In genomic region chr19:48635263-48635965, GRCh38 we compare ENCODE assay signal across 8 cellular contexts. TPM values are rescaled to one million over a fixed set of nuclear protein-coding genes. Genes with fewer than 3 reads are reported as not detected.
DNase-seq lines count a peak whose midpoint lies in the region; ATAC-seq and TF ChIP-seq lines count a peak whose summit lies in the region.

No MANE protein-coding gene starts in this region.

- H3K27me3 Mint-ChIP-seq in activated naive CD8-positive, alpha-beta T cell: no peaks in the 10 kb centered on the region

- H3K4me1 ChIP-seq in left ventricle myocardium inferior (peaks cover 75% of the 10 kb centered on the region), psoas muscle (peaks cover 50% of the 10 kb centered on the region)

- H3K27me3 ChIP-seq in HL-60 (ENCODE audit: insufficient read depth, poor library complexity, severe bottlenecking) (no peaks in the 10 kb centered on the region), left ventricle myocardium inferior (ENCODE audit: low read depth) (no peaks in the 10 kb centered on the region), psoas muscle (ENCODE audit: insufficient read depth in 3 of 3, low read length in 2 of 3) (no peaks in the 10 kb centered on the region)

- H3K9me3 ChIP-seq in SK-N-MC (ENCODE audit: low read depth, low read length) (no peaks in the 10 kb centered on the region), left ventricle myocardium inferior (replicated peaks) (no peaks in the 10 kb centered on the region), psoas muscle (no peaks in the 10 kb centered on the region)

- intact Hi-C loops in left ventricle myocardium inferior (cut with micrococcal nuclease) (no loop called here), psoas muscle (cut with DNase I) (loop anchor here in 1 of 2 donors (10.0 kb wide), 1 partner anchor 329 kb away; the partner anchor contains the start of gene FTL)

- peaks cover 5% of the 10 kb centered on the region; the same call in 1 of the 2 replicates for H3K36me3 ChIP-seq in SK-N-MC (ENCODE audit: insufficient read depth, low read length)
- H3K36me3 ChIP-seq in left ventricle myocardium inferior: peaks cover 12% of the 10 kb centered on the region
- peaks cover 0 to 6% of the 10 kb centered on the region in 2 donors for H3K36me3 ChIP-seq in psoas muscle (ENCODE audit: insufficient read depth in 1 of 2, low read depth in 1 of 2)

- no peaks in the 10 kb centered on the region for H3K36me3 Mint-ChIP-seq in activated naive CD8-positive, alpha-beta T cell

- 0 to 1% (median 1%) methylated on average over 28 to 67 of the region's 67 CpGs for WGBS in psoas muscle, 3 donors

- ATAC-seq in psoas muscle (peak; percentile 57 to 61 (median 59)), GM19351 (IDR thresholded peaks at IDR 0.05; ENCODE audit: unreplicated experiment) (no peak), GM21390 (IDR thresholded peaks at IDR 0.05; ENCODE audit: unreplicated experiment) (no peak)

- no peaks in the 10 kb centered on the region for H3K9me3 Mint-ChIP-seq in activated naive CD8-positive, alpha-beta T cell (ENCODE audit: low read depth)

- H3K27ac ChIP-seq in HL-60 (replicated peaks) (peak overlapping the region; percentile 96), SK-N-MC (peak overlapping the region; percentile 97), left ventricle myocardium inferior (replicated peaks) (peak overlapping the region; percentile 98), psoas muscle (peak overlapping the region; percentile 97)

- H3K27ac Mint-ChIP-seq in activated naive CD8-positive, alpha-beta T cell: peak overlapping the region; percentile 87

- TF ChIP-seq CTCF in HL-60 (IDR thresholded peaks at IDR 0.05; ENCODE audit: insufficient read depth, low read length) (no peak), left ventricle myocardium inferior (IDR thresholded peaks at IDR 0.05; ENCODE audit: borderline replicate concordance) (no peak), psoas muscle (IDR thresholded peaks at IDR 0.05) (no peak)

- peaks cover 59% of the 10 kb centered on the region for H3K4me1 Mint-ChIP-seq in activated naive CD8-positive, alpha-beta T cell (ENCODE audit: low read depth)

- DNase-seq in COLO668 (lab: John Stamatoyannopoulos, UW; ENCODE audit: unreplicated experiment): peak; percentile 83
- DNase-seq in HL-60 (ENCODE audit: low read depth in 1 of 2, low spot score in 1 of 2): peak in 1 of 2 experiments; percentile 58
- DNase-seq in SK-N-MC (ENCODE audit: low read depth, low spot score): no peak
- peak; percentile 77 for DNase-seq in left ventricle myocardium inferior
- DNase-seq in psoas muscle: peak; percentile 80 to 88

- peak overlapping the region; percentile 97 for H3K4me3 Mint-ChIP-seq in activated naive CD8-positive, alpha-beta T cell

- peak overlapping the region; percentile 80 for H3K9ac ChIP-seq in SK-N-MC (ENCODE audit: insufficient read length)

- H3K4me3 ChIP-seq in HL-60 (replicated peaks; ENCODE audit: insufficient read depth, low read length) (peak overlapping the region; percentile 87), SK-N-MC (peak overlapping the region; percentile 88), left ventricle myocardium inferior (peak overlapping the region; percentile 81), psoas muscle (peak overlapping the region; percentile 87)

RNA-seq across cellular contexts. Expression of gene DBP, which starts 1.8 kb away (rescaled TPM):
- 7.9 TPM for total RNA-seq in left ventricle myocardium inferior
- 10 to 100 TPM in 1 of 4 donors, 1 to 10 TPM in 3; 3.6 to 14.5 (median 6.5) TPM for total RNA-seq in psoas muscle
- polyA plus RNA-seq in psoas muscle: 1 to 10 TPM; 2.8 to 7.0 (median 3.2) TPM

RNA-seq across cellular contexts. Expression of gene CA11, which starts 10.6 kb away (rescaled TPM):
- 4.5 TPM for total RNA-seq in left ventricle myocardium inferior
- total RNA-seq in psoas muscle: 1 to 10 TPM; 4.1 to 8.8 (median 6.4) TPM
- polyA plus RNA-seq in psoas muscle: 10 to 100 TPM in 1 of 3 donors, 1 to 10 TPM in 2; 2.3 to 10.6 (median 9.2) TPM

RNA-seq across cellular contexts. Expression of gene SPHK2, which starts 16.1 kb away (rescaled TPM):
- total RNA-seq in left ventricle myocardium inferior (8.0 TPM), psoas muscle (10 to 100 TPM in 2 of 4 donors, 1 to 10 TPM in 2; 4.1 to 12.8 (median 8.8) TPM)
- polyA plus RNA-seq in psoas muscle: 1 to 10 TPM; 3.3 to 7.4 (median 4.8) TPM

RNA-seq across cellular contexts. Expression of gene RPL18, which starts 16.4 kb away (rescaled TPM):
- 530 TPM for total RNA-seq in left ventricle myocardium inferior
- total RNA-seq in psoas muscle: 100 to 1,000 TPM; 506 to 730 (median 645) TPM
- 1,000 to 10,000 TPM; 1,096 to 1,745 (median 1,373) TPM for polyA plus RNA-seq in psoas muscle

RNA-seq across cellular contexts. Expression of gene FAM83E, which starts 20.5 kb away (rescaled TPM):
- total RNA-seq in left ventricle myocardium inferior (not detected), psoas muscle (not detected)
- under 1 TPM in 2 of 3 donors, not detected in 1; 0.01 to 0.20 TPM for polyA plus RNA-seq in psoas muscle

Comparison
In these comparisons a context has a peak if more than half of its experiments do, and no peak if none do; other contexts are left out.
1. ATAC-seq: peak in psoas muscle (4 of 4); none in GM19351 (single experiment) and GM21390 (single experiment).
2. Peak in every context shown above with its lines, with median percentiles within 50 percentile points of each other: H3K27ac ChIP-seq and H3K4me3 ChIP-seq.